Comparison of ENCODE assay signal across 1 cellular context in the genomic region with DNA sequence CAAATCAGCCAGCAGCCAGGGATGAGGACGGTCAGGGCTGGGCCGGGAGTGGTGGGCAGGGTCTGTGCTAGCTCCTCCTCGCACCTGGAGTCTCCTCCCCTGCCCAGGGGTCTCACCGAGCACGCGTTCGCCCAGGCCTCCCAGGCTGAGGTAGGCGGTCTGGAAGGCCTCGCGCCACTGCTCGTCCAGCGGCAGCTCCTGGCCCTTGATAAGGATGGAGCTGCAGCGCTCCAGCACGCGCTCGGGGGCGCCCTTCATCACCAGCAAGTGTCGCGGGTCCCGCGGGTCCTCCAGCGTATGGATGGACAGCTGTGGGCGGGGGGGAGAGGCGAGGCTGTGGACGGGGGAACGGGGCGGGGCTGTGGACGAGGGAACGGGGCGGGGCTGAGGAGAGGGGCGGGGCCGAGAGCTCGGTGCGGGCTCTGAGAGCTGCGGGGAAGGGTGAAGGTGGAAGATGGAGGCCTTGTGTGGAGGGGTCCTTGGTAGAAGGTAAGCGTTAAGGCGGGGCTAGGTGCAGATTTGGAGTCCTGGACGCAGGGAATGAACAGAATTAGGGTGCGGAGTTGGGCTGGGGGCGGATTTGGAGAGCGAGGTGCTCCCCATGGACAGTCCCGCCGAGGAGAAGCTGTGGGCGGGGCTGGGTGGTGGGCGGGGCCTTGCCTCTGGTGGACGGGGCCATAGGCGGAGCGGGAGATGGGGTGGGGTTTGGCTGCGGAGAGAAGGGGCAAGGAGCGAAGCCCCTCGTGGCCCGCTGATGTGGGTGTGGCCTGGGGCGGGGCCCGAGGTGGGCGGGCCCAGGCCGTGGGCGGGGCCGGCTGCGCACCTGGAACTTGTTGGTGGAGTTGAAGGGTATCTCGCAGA.
TF ChIP-seq lines count a peak whose summit lies in the region.

No MANE protein-coding gene starts in this region.

TF ChIP-seq in K562, 482 proteins besides CTCF, POLR2A, EP300 and RAD21 (continued from another document and continues in another):
- TF ChIP-seq ZBTB1 (CRISPR knock-in tag; IDR thresholded peaks at IDR 0.05; ENCODE audit: borderline replicate concordance, low read depth) (no peak), RBFOX2 (IDR thresholded peaks at IDR 0.05; ENCODE audit: low read depth, low read length) (peak; percentile 32; the same call in 1 of the 2 replicates), XRCC3 (IDR thresholded peaks at IDR 0.05) (no peak), KLF6 (CRISPR knock-in tag; IDR thresholded peaks at IDR 0.05; ENCODE audit: borderline replicate concordance) (no peak), NRF1 (conservative IDR thresholded peaks at IDR 0.05 in 1 of 2, IDR thresholded peaks at IDR 0.05 in 1 of 2) (peak; percentile 67 to 68), ZNF274 (IDR thresholded peaks at IDR 0.05; ENCODE audit: borderline replicate concordance, low read depth, low read length) (no peak), ZBTB7A (IDR thresholded peaks at IDR 0.05; ENCODE audit: borderline replicate concordance, control insufficient read depth, low read depth, low read length) (peak; percentile 95), HDAC3 (IDR thresholded peaks at IDR 0.05; ENCODE audit: borderline replicate concordance, partially characterized antibody) (no peak), CTBP1 (IDR thresholded peaks at IDR 0.05; ENCODE audit: borderline replicate concordance) (peak; percentile 86), NFE2 (IDR thresholded peaks at IDR 0.05; ENCODE audit: low read depth) (no peak), SETDB1 (IDR thresholded peaks at IDR 0.05; ENCODE audit: low read length) (no peak), NFIC (IDR thresholded peaks at IDR 0.05) (peak; percentile 29; the same call in 1 of the 2 replicates), BHLHE40 (IDR thresholded peaks at IDR 0.05; ENCODE audit: low read length) (peak; percentile 34; the same call in 1 of the 2 replicates), ZKSCAN8 (CRISPR knock-in tag; IDR thresholded peaks at IDR 0.05) (no peak), L3MBTL2 (IDR thresholded peaks at IDR 0.05) (peak; percentile 92), ZNF12 (CRISPR knock-in tag; IDR thresholded peaks at IDR 0.05) (0 out of 2 replicates have a peak, but pooled peaks have one; percentile 39), CXXC5 (CRISPR knock-in tag; IDR thresholded peaks at IDR 0.05) (peak; percentile 60), HNRNPUL1 (IDR thresholded peaks at IDR 0.05; ENCODE audit: low read length) (no peak), ZNF830 (CRISPR knock-in tag; IDR thresholded peaks at IDR 0.05) (no peak), FIP1L1 (IDR thresholded peaks at IDR 0.05; ENCODE audit: low read depth, low read length, poor library complexity, severe bottlenecking) (peak; percentile 15), TCF3 (CRISPR knock-in tag; IDR thresholded peaks at IDR 0.05) (peak; percentile 12; the same call in 1 of the 2 replicates), RB1 (IDR thresholded peaks at IDR 0.05; ENCODE audit: low read depth) (0 out of 2 replicates have a peak, but pooled peaks have one; percentile 36), FOXA1 (IDR thresholded peaks at IDR 0.05; ENCODE audit: borderline replicate concordance) (no peak)
- TF ChIP-seq, protein P1, sequence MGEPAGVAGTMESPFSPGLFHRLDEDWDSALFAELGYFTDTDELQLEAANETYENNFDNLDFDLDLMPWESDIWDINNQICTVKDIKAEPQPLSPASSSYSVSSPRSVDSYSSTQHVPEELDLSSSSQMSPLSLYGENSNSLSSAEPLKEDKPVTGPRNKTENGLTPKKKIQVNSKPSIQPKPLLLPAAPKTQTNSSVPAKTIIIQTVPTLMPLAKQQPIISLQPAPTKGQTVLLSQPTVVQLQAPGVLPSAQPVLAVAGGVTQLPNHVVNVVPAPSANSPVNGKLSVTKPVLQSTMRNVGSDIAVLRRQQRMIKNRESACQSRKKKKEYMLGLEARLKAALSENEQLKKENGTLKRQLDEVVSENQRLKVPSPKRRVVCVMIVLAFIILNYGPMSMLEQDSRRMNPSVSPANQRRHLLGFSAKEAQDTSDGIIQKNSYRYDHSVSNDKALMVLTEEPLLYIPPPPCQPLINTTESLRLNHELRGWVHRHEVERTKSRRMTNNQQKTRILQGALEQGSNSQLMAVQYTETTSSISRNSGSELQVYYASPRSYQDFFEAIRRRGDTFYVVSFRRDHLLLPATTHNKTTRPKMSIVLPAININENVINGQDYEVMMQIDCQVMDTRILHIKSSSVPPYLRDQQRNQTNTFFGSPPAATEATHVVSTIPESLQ (CRISPR knock-in tag; IDR thresholded peaks at IDR 0.05), result 0 out of 2 replicates have a peak, but pooled peaks have one; percentile 51
- TF ChIP-seq, protein P2, sequence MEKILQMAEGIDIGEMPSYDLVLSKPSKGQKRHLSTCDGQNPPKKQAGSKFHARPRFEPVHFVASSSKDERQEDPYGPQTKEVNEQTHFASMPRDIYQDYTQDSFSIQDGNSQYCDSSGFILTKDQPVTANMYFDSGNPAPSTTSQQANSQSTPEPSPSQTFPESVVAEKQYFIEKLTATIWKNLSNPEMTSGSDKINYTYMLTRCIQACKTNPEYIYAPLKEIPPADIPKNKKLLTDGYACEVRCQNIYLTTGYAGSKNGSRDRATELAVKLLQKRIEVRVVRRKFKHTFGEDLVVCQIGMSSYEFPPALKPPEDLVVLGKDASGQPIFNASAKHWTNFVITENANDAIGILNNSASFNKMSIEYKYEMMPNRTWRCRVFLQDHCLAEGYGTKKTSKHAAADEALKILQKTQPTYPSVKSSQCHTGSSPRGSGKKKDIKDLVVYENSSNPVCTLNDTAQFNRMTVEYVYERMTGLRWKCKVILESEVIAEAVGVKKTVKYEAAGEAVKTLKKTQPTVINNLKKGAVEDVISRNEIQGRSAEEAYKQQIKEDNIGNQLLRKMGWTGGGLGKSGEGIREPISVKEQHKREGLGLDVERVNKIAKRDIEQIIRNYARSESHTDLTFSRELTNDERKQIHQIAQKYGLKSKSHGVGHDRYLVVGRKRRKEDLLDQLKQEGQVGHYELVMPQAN (IDR thresholded peaks at IDR 0.05; ENCODE audit: borderline replicate concordance), result peak; percentile 37; the same call in 1 of the 2 replicates
- TF ChIP-seq, protein P3, sequence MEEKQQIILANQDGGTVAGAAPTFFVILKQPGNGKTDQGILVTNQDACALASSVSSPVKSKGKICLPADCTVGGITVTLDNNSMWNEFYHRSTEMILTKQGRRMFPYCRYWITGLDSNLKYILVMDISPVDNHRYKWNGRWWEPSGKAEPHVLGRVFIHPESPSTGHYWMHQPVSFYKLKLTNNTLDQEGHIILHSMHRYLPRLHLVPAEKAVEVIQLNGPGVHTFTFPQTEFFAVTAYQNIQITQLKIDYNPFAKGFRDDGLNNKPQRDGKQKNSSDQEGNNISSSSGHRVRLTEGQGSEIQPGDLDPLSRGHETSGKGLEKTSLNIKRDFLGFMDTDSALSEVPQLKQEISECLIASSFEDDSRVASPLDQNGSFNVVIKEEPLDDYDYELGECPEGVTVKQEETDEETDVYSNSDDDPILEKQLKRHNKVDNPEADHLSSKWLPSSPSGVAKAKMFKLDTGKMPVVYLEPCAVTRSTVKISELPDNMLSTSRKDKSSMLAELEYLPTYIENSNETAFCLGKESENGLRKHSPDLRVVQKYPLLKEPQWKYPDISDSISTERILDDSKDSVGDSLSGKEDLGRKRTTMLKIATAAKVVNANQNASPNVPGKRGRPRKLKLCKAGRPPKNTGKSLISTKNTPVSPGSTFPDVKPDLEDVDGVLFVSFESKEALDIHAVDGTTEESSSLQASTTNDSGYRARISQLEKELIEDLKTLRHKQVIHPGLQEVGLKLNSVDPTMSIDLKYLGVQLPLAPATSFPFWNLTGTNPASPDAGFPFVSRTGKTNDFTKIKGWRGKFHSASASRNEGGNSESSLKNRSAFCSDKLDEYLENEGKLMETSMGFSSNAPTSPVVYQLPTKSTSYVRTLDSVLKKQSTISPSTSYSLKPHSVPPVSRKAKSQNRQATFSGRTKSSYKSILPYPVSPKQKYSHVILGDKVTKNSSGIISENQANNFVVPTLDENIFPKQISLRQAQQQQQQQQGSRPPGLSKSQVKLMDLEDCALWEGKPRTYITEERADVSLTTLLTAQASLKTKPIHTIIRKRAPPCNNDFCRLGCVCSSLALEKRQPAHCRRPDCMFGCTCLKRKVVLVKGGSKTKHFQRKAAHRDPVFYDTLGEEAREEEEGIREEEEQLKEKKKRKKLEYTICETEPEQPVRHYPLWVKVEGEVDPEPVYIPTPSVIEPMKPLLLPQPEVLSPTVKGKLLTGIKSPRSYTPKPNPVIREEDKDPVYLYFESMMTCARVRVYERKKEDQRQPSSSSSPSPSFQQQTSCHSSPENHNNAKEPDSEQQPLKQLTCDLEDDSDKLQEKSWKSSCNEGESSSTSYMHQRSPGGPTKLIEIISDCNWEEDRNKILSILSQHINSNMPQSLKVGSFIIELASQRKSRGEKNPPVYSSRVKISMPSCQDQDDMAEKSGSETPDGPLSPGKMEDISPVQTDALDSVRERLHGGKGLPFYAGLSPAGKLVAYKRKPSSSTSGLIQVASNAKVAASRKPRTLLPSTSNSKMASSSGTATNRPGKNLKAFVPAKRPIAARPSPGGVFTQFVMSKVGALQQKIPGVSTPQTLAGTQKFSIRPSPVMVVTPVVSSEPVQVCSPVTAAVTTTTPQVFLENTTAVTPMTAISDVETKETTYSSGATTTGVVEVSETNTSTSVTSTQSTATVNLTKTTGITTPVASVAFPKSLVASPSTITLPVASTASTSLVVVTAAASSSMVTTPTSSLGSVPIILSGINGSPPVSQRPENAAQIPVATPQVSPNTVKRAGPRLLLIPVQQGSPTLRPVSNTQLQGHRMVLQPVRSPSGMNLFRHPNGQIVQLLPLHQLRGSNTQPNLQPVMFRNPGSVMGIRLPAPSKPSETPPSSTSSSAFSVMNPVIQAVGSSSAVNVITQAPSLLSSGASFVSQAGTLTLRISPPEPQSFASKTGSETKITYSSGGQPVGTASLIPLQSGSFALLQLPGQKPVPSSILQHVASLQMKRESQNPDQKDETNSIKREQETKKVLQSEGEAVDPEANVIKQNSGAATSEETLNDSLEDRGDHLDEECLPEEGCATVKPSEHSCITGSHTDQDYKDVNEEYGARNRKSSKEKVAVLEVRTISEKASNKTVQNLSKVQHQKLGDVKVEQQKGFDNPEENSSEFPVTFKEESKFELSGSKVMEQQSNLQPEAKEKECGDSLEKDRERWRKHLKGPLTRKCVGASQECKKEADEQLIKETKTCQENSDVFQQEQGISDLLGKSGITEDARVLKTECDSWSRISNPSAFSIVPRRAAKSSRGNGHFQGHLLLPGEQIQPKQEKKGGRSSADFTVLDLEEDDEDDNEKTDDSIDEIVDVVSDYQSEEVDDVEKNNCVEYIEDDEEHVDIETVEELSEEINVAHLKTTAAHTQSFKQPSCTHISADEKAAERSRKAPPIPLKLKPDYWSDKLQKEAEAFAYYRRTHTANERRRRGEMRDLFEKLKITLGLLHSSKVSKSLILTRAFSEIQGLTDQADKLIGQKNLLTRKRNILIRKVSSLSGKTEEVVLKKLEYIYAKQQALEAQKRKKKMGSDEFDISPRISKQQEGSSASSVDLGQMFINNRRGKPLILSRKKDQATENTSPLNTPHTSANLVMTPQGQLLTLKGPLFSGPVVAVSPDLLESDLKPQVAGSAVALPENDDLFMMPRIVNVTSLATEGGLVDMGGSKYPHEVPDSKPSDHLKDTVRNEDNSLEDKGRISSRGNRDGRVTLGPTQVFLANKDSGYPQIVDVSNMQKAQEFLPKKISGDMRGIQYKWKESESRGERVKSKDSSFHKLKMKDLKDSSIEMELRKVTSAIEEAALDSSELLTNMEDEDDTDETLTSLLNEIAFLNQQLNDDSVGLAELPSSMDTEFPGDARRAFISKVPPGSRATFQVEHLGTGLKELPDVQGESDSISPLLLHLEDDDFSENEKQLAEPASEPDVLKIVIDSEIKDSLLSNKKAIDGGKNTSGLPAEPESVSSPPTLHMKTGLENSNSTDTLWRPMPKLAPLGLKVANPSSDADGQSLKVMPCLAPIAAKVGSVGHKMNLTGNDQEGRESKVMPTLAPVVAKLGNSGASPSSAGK (IDR thresholded peaks at IDR 0.05), result peak; percentile 88
- TF ChIP-seq, protein P4, sequence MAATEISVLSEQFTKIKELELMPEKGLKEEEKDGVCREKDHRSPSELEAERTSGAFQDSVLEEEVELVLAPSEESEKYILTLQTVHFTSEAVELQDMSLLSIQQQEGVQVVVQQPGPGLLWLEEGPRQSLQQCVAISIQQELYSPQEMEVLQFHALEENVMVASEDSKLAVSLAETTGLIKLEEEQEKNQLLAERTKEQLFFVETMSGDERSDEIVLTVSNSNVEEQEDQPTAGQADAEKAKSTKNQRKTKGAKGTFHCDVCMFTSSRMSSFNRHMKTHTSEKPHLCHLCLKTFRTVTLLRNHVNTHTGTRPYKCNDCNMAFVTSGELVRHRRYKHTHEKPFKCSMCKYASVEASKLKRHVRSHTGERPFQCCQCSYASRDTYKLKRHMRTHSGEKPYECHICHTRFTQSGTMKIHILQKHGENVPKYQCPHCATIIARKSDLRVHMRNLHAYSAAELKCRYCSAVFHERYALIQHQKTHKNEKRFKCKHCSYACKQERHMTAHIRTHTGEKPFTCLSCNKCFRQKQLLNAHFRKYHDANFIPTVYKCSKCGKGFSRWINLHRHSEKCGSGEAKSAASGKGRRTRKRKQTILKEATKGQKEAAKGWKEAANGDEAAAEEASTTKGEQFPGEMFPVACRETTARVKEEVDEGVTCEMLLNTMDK (IDR thresholded peaks at IDR 0.05; ENCODE audit: borderline replicate concordance, insufficient read depth, low read depth, low read length, poor library complexity, severe bottlenecking), result peak; percentile 85
- TF ChIP-seq, protein P5, sequence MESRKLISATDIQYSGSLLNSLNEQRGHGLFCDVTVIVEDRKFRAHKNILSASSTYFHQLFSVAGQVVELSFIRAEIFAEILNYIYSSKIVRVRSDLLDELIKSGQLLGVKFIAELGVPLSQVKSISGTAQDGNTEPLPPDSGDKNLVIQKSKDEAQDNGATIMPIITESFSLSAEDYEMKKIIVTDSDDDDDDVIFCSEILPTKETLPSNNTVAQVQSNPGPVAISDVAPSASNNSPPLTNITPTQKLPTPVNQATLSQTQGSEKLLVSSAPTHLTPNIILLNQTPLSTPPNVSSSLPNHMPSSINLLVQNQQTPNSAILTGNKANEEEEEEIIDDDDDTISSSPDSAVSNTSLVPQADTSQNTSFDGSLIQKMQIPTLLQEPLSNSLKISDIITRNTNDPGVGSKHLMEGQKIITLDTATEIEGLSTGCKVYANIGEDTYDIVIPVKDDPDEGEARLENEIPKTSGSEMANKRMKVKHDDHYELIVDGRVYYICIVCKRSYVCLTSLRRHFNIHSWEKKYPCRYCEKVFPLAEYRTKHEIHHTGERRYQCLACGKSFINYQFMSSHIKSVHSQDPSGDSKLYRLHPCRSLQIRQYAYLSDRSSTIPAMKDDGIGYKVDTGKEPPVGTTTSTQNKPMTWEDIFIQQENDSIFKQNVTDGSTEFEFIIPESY (CRISPR knock-in tag; IDR thresholded peaks at IDR 0.05), result peak; percentile 75; the same call in 1 of the 2 replicates
- TF ChIP-seq, protein P6, sequence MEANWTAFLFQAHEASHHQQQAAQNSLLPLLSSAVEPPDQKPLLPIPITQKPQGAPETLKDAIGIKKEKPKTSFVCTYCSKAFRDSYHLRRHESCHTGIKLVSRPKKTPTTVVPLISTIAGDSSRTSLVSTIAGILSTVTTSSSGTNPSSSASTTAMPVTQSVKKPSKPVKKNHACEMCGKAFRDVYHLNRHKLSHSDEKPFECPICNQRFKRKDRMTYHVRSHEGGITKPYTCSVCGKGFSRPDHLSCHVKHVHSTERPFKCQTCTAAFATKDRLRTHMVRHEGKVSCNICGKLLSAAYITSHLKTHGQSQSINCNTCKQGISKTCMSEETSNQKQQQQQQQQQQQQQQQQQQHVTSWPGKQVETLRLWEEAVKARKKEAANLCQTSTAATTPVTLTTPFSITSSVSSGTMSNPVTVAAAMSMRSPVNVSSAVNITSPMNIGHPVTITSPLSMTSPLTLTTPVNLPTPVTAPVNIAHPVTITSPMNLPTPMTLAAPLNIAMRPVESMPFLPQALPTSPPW (CRISPR knock-in tag; IDR thresholded peaks at IDR 0.05), result peak; percentile 85
